ENCODE assay signal across 21 cellular contexts in genomic region chr19:50371914-50372475, GRCh38. TPM values are rescaled to one million over a fixed set of nuclear protein-coding genes. Genes with fewer than 3 reads are reported as not detected.
"Had no signal": no experiment of that assay in that cellular context is flagged by ENCODE, and none has a peak within 500 bp of the region (broad histone marks: within the 10 kb centered on the region; RNA-seq: fewer than 3 reads in every experiment).

No MANE protein-coding gene starts in this region.

- H3K36me3 Mint-ChIP-seq: activated naive CD8-positive, alpha-beta T cell; brain had no signal

- H3K9me3 ChIP-seq: heart left ventricle, sigmoid colon, testis, uterus had no signal

- H3K4me3 ChIP-seq: heart left ventricle, sigmoid colon, testis, uterus had no signal

- H3K27ac ChIP-seq: foreskin keratinocyte, sigmoid colon, testis, uterus had no signal

- H3K4me1 ChIP-seq: foreskin keratinocyte, testis, uterus had no signal

- H3K9me3 Mint-ChIP-seq: activated CD4-positive, alpha-beta memory T cell treated with anti-CD3 and anti-CD28 coated beads, Interleukin-2, amount 10 ng/mL, durations not matched to agents 7 days and 5 days; brain; central memory CD8-positive, alpha-beta T cell had no signal

- H3K27ac Mint-ChIP-seq: activated CD4-positive, alpha-beta memory T cell treated with anti-CD3 and anti-CD28 coated beads, Interleukin-2, amount 10 ng/mL, durations not matched to agents 7 days and 5 days; activated CD4-positive, alpha-beta T cell treated with anti-CD3 and anti-CD28 coated beads for 36 hours; activated naive CD8-positive, alpha-beta T cell; brain; endodermal cell had no signal

- H3K27me3 Mint-ChIP-seq: activated CD4-positive, alpha-beta memory T cell treated with anti-CD3 and anti-CD28 coated beads, Interleukin-2, amount 10 ng/mL, durations not matched to agents 7 days and 5 days; activated CD4-positive, alpha-beta T cell treated with anti-CD3 and anti-CD28 coated beads for 36 hours; activated naive CD8-positive, alpha-beta T cell; central memory CD8-positive, alpha-beta T cell had no signal

- ATAC-seq: activated CD4-positive, alpha-beta T cell treated with anti-CD3 and anti-CD28 coated beads for 36 hours; foreskin keratinocyte; heart left ventricle; left lobe of liver had no signal

- H3K36me3 ChIP-seq: heart left ventricle, sigmoid colon, uterus had no signal

- H3K27me3 ChIP-seq: foreskin keratinocyte, heart left ventricle, sigmoid colon, testis, uterus had no signal

- H3K4me3 Mint-ChIP-seq: activated CD4-positive, alpha-beta memory T cell treated with anti-CD3 and anti-CD28 coated beads, Interleukin-2, amount 10 ng/mL, durations not matched to agents 7 days and 5 days; activated CD4-positive, alpha-beta T cell treated with anti-CD3 and anti-CD28 coated beads for 36 hours; activated naive CD8-positive, alpha-beta T cell; brain; central memory CD8-positive, alpha-beta T cell; endodermal cell had no signal

- DNase-seq: activated CD4-positive, alpha-beta memory T cell treated with anti-CD3 and anti-CD28 coated beads, Interleukin-2, amount 10 ng/mL, durations not matched to agents 7 days and 5 days; activated CD4-positive, alpha-beta T cell treated with anti-CD3 and anti-CD28 coated beads for 36 hours; activated gamma-delta T cell; activated T-cell treated with anti-CD3 and anti-CD28 coated beads, Interleukin-2, amount 50 U/mL, for 48 hours; amygdala; endodermal cell; foreskin keratinocyte; heart left ventricle; sigmoid colon; stimulated activated CD4-positive, alpha-beta T cell treated with anti-CD3 and anti-CD28 coated beads, Interleukin-2, amount 100 ng/mL, for 24 hours; stimulated activated naive CD4-positive, alpha-beta T cell treated with Interleukin-2 at 50 U/mL for 16 hours; testis; uterus had no signal

RNA-seq across cellular contexts. Expression of gene NAPSA, which starts 6.6 kb away (rescaled TPM):
- polyA plus RNA-seq: neural cell had no signal

RNA-seq across cellular contexts. Expression of gene KCNC3, which starts 42.8 kb away (rescaled TPM):
- total RNA-seq: foreskin keratinocyte had no signal
- polyA plus RNA-seq: foreskin keratinocyte had no signal

RNA-seq across cellular contexts. Expression of gene SPIB, which starts 46.7 kb away (rescaled TPM):
- total RNA-seq: foreskin keratinocyte, left lobe of liver, mesenteric fat pad, osteocyte, pulmonary artery endothelial cell had no signal
- polyA plus RNA-seq: foreskin keratinocyte, neural cell had no signal
